23 cellular contexts compared by ENCODE assay signal in the genomic region with DNA sequence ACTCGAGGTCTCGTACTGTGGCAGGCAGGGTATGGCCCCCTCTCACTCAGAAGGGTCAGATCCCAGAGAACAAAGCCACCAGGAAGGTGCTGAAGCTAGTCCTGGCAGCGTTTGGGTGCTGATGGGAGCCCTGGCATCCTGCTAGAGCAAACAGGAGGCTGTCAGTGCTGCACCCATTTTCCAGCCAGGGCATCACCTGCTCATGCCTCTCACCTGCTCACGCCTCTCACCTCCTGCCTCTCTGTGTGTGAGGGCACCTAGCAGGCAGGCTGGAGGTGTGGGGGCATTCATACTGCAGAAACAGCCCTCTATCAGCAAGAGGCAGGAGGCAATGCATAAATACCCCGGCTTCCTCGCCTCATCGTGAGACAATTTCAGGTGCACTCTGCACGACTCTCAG.
"Had no signal": no experiment of that assay in that cellular context is flagged by ENCODE, and none has a peak within 500 bp of the region (broad histone marks: within the 10 kb centered on the region; RNA-seq: fewer than 3 reads in every experiment).

No MANE protein-coding gene starts in this region.

- H3K36me3 ChIP-seq: gastrocnemius medialis, heart left ventricle, right lobe of liver, tibial artery, upper lobe of right lung, uterus had no signal

- H3K27ac ChIP-seq: dorsolateral prefrontal cortex, gastrocnemius medialis, heart left ventricle, hepatocyte, parathyroid adenoma, right lobe of liver, testis, tibial artery, upper lobe of right lung had no signal

- ATAC-seq: gastrocnemius medialis; heart left ventricle; left lobe of liver; mucosa of descending colon; natural killer cell treated with Interleukin-12 subunit alpha and Interleukin-12 subunit beta and Interleukin-15 and Interleukin-18, amount 100 ng/mL, for 72 hours; right lobe of liver; stimulated activated memory B cell treated with anti-CD40 and anti-IgM and Interleukin-4, amounts not matched to agents 10 μg/mL and 1 μg/mL and 100 μg/mL, for 72 hours; stimulated activated naive CD8-positive, alpha-beta T cell treated with anti-CD3 and anti-CD28 coated beads, Interleukin-15, Interleukin-2, amounts not matched to agents 100 U/mL and 50 U/mL, for 24 hours had no signal

- H3K27me3 ChIP-seq: gastrocnemius medialis, hepatocyte, right lobe of liver, testis, tibial artery, upper lobe of right lung, uterus had no signal

- DNase-seq: dorsolateral prefrontal cortex; effector CD4-positive, alpha-beta T cell; gastrocnemius medialis; heart left ventricle; kidney; mucosa of descending colon; naive B cell; right lobe of liver; stimulated activated CD4-positive, alpha-beta T cell treated with anti-CD3 and anti-CD28 coated beads, Interleukin-2, amount 100 ng/mL, for 24 hours; stimulated activated CD4-positive, alpha-beta T cell treated with anti-CD3 and anti-CD28 coated beads, Interleukin-4, amount 100 ng/mL, for 24 hours; stimulated activated naive CD8-positive, alpha-beta T cell treated with anti-CD3 and anti-CD28 coated beads, Interleukin-15, Interleukin-2, amounts not matched to agents 100 U/mL and 50 U/mL, for 24 hours; substantia nigra; testis; tibial artery; upper lobe of right lung; uterus had no signal

- H3K4me1 ChIP-seq: gastrocnemius medialis, heart left ventricle, parathyroid adenoma, right lobe of liver, testis, uterus had no signal

- H3K4me3 ChIP-seq: dorsolateral prefrontal cortex, gastrocnemius medialis, heart left ventricle, hepatocyte, lung, mucosa of descending colon, right lobe of liver, smooth muscle cell, testis, tibial artery, upper lobe of right lung, uterus had no signal

- H3K9me3 ChIP-seq: gastrocnemius medialis, heart left ventricle, mucosa of descending colon, right lobe of liver, testis, tibial artery, upper lobe of right lung, uterus had no signal
